1 cellular context compared by ENCODE assay signal in genomic region chr21:9767592-9768375, GRCh38.
TF ChIP-seq lines count a peak whose summit lies in the region.

No MANE protein-coding gene starts in this region.

TF ChIP-seq in K562, 482 proteins besides CTCF, POLR2A, EP300 and RAD21 (continued from another document and continues in another):
- TF ChIP-seq ETV6 (IDR thresholded peaks at IDR 0.05; ENCODE audit: borderline replicate concordance in 1 of 2, low read depth in 2 of 2, low read length in 1 of 2): peak; percentile 99
- no peak for TF ChIP-seq ETV6 (CRISPR knock-in tag; IDR thresholded peaks at IDR 0.05; ENCODE audit: borderline replicate concordance)
- TF ChIP-seq GABPB2 (CRISPR knock-in tag; conservative IDR thresholded peaks at IDR 0.05): no peak
- TF ChIP-seq NR2C2 (CRISPR knock-in tag; IDR thresholded peaks at IDR 0.05): no peak
- peak; percentile 72; the same call in 1 of the 2 replicates for TF ChIP-seq NR2C2 (tag; IDR thresholded peaks at IDR 0.05)
- TF ChIP-seq ATF1 (CRISPR knock-in tag; IDR thresholded peaks at IDR 0.05): no peak
- TF ChIP-seq ATF1 (tag; IDR thresholded peaks at IDR 0.05): peak; percentile 22; the same call in 1 of the 2 replicates
- TF ChIP-seq SNAPC5 (CRISPR knock-in tag; IDR thresholded peaks at IDR 0.05): no peak
- TF ChIP-seq DEAF1 (CRISPR knock-in tag; IDR thresholded peaks at IDR 0.05): no peak
- TF ChIP-seq C11orf30 (IDR thresholded peaks at IDR 0.05; ENCODE audit: low read depth): peak; percentile 33; the same call in 1 of the 2 replicates
- no peak for TF ChIP-seq NUFIP1 (IDR thresholded peaks at IDR 0.05; ENCODE audit: partially characterized antibody)
- TF ChIP-seq ZNF121 (CRISPR knock-in tag; conservative IDR thresholded peaks at IDR 0.05): no peak
- TF ChIP-seq NR2C1 (IDR thresholded peaks at IDR 0.05): peak; percentile 49; the same call in 1 of the 2 replicates
- no peak; the same call in 1 of the 2 replicates for TF ChIP-seq NR2C1 (tag; IDR thresholded peaks at IDR 0.05)
- TF ChIP-seq ZFP36 (IDR thresholded peaks at IDR 0.05; ENCODE audit: low read depth, low read length, partially characterized antibody): no peak
- TF ChIP-seq, protein P1, sequence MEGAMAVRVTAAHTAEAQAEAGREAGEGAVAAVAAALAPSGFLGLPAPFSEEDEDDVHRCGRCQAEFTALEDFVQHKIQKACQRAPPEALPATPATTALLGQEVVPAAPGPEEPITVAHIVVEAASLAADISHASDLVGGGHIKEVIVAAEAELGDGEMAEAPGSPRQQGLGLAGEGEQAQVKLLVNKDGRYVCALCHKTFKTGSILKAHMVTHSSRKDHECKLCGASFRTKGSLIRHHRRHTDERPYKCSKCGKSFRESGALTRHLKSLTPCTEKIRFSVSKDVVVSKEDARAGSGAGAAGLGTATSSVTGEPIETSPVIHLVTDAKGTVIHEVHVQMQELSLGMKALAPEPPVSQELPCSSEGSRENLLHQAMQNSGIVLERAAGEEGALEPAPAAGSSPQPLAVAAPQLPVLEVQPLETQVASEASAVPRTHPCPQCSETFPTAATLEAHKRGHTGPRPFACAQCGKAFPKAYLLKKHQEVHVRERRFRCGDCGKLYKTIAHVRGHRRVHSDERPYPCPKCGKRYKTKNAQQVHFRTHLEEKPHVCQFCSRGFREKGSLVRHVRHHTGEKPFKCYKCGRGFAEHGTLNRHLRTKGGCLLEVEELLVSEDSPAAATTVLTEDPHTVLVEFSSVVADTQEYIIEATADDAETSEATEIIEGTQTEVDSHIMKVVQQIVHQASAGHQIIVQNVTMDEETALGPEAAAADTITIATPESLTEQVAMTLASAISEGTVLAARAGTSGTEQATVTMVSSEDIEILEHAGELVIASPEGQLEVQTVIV (CRISPR knock-in tag; IDR thresholded peaks at IDR 0.05; ENCODE audit: borderline replicate concordance): no peak
- TF ChIP-seq TCF15 (CRISPR knock-in tag; IDR thresholded peaks at IDR 0.05): no peak
- no peak for TF ChIP-seq ZNF408 (CRISPR knock-in tag; IDR thresholded peaks at IDR 0.05; ENCODE audit: low read depth)
- peak; percentile 66 for TF ChIP-seq ETV1 (tag; conservative IDR thresholded peaks at IDR 0.05; ENCODE audit: low read depth)
- TF ChIP-seq ZBTB9 (CRISPR knock-in tag; IDR thresholded peaks at IDR 0.05): no peak
- no peak for TF ChIP-seq PRDM10 (IDR thresholded peaks at IDR 0.05; ENCODE audit: partially characterized antibody)
- TF ChIP-seq HBP1 (CRISPR knock-in tag; IDR thresholded peaks at IDR 0.05): no peak
- no peak for TF ChIP-seq ZNF696 (CRISPR knock-in tag; conservative IDR thresholded peaks at IDR 0.05)
- no peak for TF ChIP-seq ZNF143 (CRISPR knock-in tag; IDR thresholded peaks at IDR 0.05)
- no peak for TF ChIP-seq SNRNP70 (optimal IDR thresholded peaks at IDR 0.05; ENCODE audit: low read depth, low read length)
- TF ChIP-seq RBM22 (IDR thresholded peaks at IDR 0.05; ENCODE audit: low read depth, low read length, poor library complexity, severe bottlenecking): no peak
- TF ChIP-seq ELF1 (tag; IDR thresholded peaks at IDR 0.05): peak; percentile 88
- TF ChIP-seq PHF8 (IDR thresholded peaks at IDR 0.05; ENCODE audit: borderline replicate concordance, low read length): peak; percentile 41; the same call in 1 of the 2 replicates
- no peak for TF ChIP-seq TRIM28 (IDR thresholded peaks at IDR 0.05)
- TF ChIP-seq ZNF609 (CRISPR knock-in tag; IDR thresholded peaks at IDR 0.05; ENCODE audit: borderline replicate concordance): no peak
- no peak for TF ChIP-seq SREBF2 (CRISPR knock-in tag; IDR thresholded peaks at IDR 0.05)
- TF ChIP-seq YY1 (IDR thresholded peaks at IDR 0.05; ENCODE audit: borderline replicate concordance in 1 of 3, control insufficient read depth in 1 of 3, extremely low read depth in 1 of 3, insufficient read depth in 3 of 3, insufficient read length in 1 of 3, insufficient replicate concordance in 2 of 3, low read depth in 1 of 3, low read length in 2 of 3): no peak
- TF ChIP-seq ZNF584 (CRISPR knock-in tag; IDR thresholded peaks at IDR 0.05; ENCODE audit: low read depth): no peak
- no peak for TF ChIP-seq STAG1 (CRISPR knock-in tag; IDR thresholded peaks at IDR 0.05; ENCODE audit: borderline replicate concordance)
- peak; percentile 43 for TF ChIP-seq CREM (IDR thresholded peaks at IDR 0.05; ENCODE audit: low read depth)
- TF ChIP-seq MAFK (IDR thresholded peaks at IDR 0.05; ENCODE audit: low read length): peak; percentile 45; the same call in 1 of the 2 replicates
- TF ChIP-seq SRSF1 (IDR thresholded peaks at IDR 0.05; ENCODE audit: low read depth, low read length): no peak
- TF ChIP-seq SUPT5H (IDR thresholded peaks at IDR 0.05): peak; percentile 53; the same call in 1 of the 2 replicates
- no peak for TF ChIP-seq ZNF445 (CRISPR knock-in tag; IDR thresholded peaks at IDR 0.05; ENCODE audit: low read depth)
- no peak for TF ChIP-seq ZBTB5 (IDR thresholded peaks at IDR 0.05)
- TF ChIP-seq POLR2AphosphoS2 (IDR thresholded peaks at IDR 0.05; ENCODE audit: low read length): no peak
- TF ChIP-seq, protein P2, sequence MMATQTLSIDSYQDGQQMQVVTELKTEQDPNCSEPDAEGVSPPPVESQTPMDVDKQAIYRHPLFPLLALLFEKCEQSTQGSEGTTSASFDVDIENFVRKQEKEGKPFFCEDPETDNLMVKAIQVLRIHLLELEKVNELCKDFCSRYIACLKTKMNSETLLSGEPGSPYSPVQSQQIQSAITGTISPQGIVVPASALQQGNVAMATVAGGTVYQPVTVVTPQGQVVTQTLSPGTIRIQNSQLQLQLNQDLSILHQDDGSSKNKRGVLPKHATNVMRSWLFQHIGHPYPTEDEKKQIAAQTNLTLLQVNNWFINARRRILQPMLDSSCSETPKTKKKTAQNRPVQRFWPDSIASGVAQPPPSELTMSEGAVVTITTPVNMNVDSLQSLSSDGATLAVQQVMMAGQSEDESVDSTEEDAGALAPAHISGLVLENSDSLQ (IDR thresholded peaks at IDR 0.05): peak; percentile 32; the same call in 1 of the 2 replicates
